1 cellular context compared by ENCODE assay signal in genomic region chr4:1027219-1027915, GRCh38.
TF ChIP-seq lines count a peak whose summit lies in the region.

No MANE protein-coding gene starts in this region.

TF ChIP-seq in HepG2, 621 proteins besides CTCF, POLR2A, EP300 and RAD21 (continued from another document):
- TF ChIP-seq ARID5B (CRISPR knock-in tag; IDR thresholded peaks at IDR 0.05) (no peak), EZH2 (conservative IDR thresholded peaks at IDR 0.05; ENCODE audit: low read depth, low read length) (no peak), AGO2 (optimal IDR thresholded peaks at IDR 0.05; ENCODE audit: low read depth, low read length) (peak; percentile 98), IKZF1 (IDR thresholded peaks at IDR 0.05) (no peak), HNF1B (CRISPR knock-in tag; IDR thresholded peaks at IDR 0.05) (0 out of 2 replicates have a peak, but pooled peaks have one; percentile 34), ZMAT5 (CRISPR knock-in tag; IDR thresholded peaks at IDR 0.05; ENCODE audit: borderline replicate concordance, low read depth) (no peak)
TF ChIP-seq in HepG2: peak in this region for 18.
